ENCODE assay signal across 1 cellular context in the genomic region with DNA sequence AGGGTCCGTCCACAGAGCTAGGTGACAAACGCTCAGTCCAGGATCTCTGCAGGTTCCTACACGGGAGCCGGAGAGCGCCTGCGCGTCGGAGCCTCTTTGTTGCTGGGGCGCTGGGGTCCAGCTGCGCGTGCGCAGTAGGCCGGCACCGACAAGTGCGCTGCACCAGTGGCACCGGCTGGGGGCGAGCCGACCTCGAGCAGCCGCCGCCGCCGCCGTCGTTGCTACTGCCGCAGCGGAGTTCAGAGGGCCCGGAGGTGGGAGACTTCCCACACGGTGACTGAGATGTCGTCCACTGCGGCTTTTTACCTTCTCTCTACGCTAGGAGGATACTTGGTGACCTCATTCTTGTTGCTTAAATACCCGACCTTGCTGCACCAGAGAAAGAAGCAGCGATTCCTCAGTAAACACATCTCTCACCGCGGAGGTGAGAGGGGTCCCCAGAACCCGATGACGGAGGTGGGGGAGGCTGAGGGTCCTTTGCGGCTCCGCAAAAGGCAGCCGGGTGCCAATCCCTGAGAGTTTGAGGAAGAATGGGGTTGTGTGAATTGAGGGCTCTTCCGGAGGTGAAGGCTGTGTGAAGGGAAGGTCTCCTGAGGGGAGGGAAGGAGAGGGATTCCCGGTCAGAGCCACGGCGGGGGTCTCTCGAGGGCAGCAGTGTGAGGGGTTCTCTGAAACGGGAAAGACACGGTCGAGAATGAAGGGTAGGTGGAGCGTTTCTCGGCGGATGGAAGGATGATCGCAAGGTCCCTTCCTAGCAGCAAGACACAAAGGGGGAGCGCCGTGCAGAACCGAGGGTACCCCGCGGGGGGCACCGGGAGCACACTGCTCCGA.
TF ChIP-seq lines count a peak whose summit lies in the region.

A gene (plus strand): TSS at position 184 of the 831 bp plus-strand sequence. CDS start 99 bp downstream, at position 283.

TF ChIP-seq in HepG2, 621 proteins besides CTCF, POLR2A, EP300 and RAD21 (continued from another document and continues in another):
- peak; percentile 83; the same call in 1 of the 2 replicates for TF ChIP-seq ZNF343 (CRISPR knock-in tag; IDR thresholded peaks at IDR 0.05)
- 0 out of 2 replicates have a peak, but pooled peaks have one; percentile 72 for TF ChIP-seq ZNF33B (CRISPR knock-in tag; IDR thresholded peaks at IDR 0.05)
- TF ChIP-seq NR2F2 (IDR thresholded peaks at IDR 0.05; ENCODE audit: borderline replicate concordance, low read depth), result no peak
- TF ChIP-seq ZNF160 (CRISPR knock-in tag; IDR thresholded peaks at IDR 0.05), result peak; percentile 35; the same call in 1 of the 2 replicates
- peak; percentile 79; the same call in 1 of the 2 replicates for TF ChIP-seq ZNF547 (CRISPR knock-in tag; IDR thresholded peaks at IDR 0.05)
- no peak for TF ChIP-seq TAF15 (IDR thresholded peaks at IDR 0.05; ENCODE audit: low read depth, low read length, poor library complexity, severe bottlenecking)
- TF ChIP-seq FOXK2 (IDR thresholded peaks at IDR 0.05), result peak; percentile 19; the same call in 1 of the 2 replicates
- TF ChIP-seq, protein P1, sequence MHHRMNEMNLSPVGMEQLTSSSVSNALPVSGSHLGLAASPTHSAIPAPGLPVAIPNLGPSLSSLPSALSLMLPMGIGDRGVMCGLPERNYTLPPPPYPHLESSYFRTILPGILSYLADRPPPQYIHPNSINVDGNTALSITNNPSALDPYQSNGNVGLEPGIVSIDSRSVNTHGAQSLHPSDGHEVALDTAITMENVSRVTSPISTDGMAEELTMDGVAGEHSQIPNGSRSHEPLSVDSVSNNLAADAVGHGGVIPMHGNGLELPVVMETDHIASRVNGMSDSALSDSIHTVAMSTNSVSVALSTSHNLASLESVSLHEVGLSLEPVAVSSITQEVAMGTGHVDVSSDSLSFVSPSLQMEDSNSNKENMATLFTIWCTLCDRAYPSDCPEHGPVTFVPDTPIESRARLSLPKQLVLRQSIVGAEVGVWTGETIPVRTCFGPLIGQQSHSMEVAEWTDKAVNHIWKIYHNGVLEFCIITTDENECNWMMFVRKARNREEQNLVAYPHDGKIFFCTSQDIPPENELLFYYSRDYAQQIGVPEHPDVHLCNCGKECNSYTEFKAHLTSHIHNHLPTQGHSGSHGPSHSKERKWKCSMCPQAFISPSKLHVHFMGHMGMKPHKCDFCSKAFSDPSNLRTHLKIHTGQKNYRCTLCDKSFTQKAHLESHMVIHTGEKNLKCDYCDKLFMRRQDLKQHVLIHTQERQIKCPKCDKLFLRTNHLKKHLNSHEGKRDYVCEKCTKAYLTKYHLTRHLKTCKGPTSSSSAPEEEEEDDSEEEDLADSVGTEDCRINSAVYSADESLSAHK (CRISPR knock-in tag; IDR thresholded peaks at IDR 0.05; ENCODE audit: borderline replicate concordance), result no peak
- TF ChIP-seq CEBPB (IDR thresholded peaks at IDR 0.05; ENCODE audit: borderline replicate concordance, low read depth, low read length), result no peak
- TF ChIP-seq, protein P2, sequence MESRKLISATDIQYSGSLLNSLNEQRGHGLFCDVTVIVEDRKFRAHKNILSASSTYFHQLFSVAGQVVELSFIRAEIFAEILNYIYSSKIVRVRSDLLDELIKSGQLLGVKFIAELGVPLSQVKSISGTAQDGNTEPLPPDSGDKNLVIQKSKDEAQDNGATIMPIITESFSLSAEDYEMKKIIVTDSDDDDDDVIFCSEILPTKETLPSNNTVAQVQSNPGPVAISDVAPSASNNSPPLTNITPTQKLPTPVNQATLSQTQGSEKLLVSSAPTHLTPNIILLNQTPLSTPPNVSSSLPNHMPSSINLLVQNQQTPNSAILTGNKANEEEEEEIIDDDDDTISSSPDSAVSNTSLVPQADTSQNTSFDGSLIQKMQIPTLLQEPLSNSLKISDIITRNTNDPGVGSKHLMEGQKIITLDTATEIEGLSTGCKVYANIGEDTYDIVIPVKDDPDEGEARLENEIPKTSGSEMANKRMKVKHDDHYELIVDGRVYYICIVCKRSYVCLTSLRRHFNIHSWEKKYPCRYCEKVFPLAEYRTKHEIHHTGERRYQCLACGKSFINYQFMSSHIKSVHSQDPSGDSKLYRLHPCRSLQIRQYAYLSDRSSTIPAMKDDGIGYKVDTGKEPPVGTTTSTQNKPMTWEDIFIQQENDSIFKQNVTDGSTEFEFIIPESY (CRISPR knock-in tag; IDR thresholded peaks at IDR 0.05), result 0 out of 2 replicates have a peak, but pooled peaks have one; percentile 6
- no peak for TF ChIP-seq RBM22 (optimal IDR thresholded peaks at IDR 0.05; ENCODE audit: low read length)
- TF ChIP-seq ZNF543 (CRISPR knock-in tag; IDR thresholded peaks at IDR 0.05), result peak; percentile 87; the same call in 1 of the 2 replicates
- TF ChIP-seq, protein P3, sequence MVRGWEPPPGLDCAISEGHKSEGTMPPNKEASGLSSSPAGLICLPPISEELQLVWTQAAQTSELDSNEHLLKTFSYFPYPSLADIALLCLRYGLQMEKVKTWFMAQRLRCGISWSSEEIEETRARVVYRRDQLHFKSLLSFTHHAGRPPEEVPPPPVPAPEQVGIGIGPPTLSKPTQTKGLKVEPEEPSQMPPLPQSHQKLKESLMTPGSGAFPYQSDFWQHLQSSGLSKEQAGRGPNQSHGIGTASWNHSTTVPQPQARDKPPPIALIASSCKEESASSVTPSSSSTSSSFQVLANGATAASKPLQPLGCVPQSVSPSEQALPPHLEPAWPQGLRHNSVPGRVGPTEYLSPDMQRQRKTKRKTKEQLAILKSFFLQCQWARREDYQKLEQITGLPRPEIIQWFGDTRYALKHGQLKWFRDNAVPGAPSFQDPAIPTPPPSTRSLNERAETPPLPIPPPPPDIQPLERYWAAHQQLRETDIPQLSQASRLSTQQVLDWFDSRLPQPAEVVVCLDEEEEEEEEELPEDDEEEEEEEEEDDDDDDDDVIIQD (CRISPR knock-in tag; IDR thresholded peaks at IDR 0.05; ENCODE audit: low read depth), result peak; percentile 17; the same call in 1 of the 2 replicates
- peak; percentile 70 for TF ChIP-seq THAP11 (CRISPR knock-in tag; IDR thresholded peaks at IDR 0.05)
- TF ChIP-seq ZNF607 (CRISPR knock-in tag; IDR thresholded peaks at IDR 0.05; ENCODE audit: borderline replicate concordance), result no peak
- no peak for TF ChIP-seq ZFAT (CRISPR knock-in tag; conservative IDR thresholded peaks at IDR 0.05)
- TF ChIP-seq KLF15 (CRISPR knock-in tag; IDR thresholded peaks at IDR 0.05; ENCODE audit: borderline replicate concordance), result no peak; the same call in 1 of the 2 replicates
- peak; percentile 81 for TF ChIP-seq GABPB1 (CRISPR knock-in tag; IDR thresholded peaks at IDR 0.05)
- TF ChIP-seq HMGA1 (CRISPR knock-in tag; conservative IDR thresholded peaks at IDR 0.05), result no peak
- TF ChIP-seq GTF2F1 (IDR thresholded peaks at IDR 0.05; ENCODE audit: low read length), result no peak
- no peak; the same call in 1 of the 2 replicates for TF ChIP-seq ZNF256 (CRISPR knock-in tag; conservative IDR thresholded peaks at IDR 0.05)
- peak; percentile 77 for TF ChIP-seq RXRA (CRISPR knock-in tag; IDR thresholded peaks at IDR 0.05)
- TF ChIP-seq PRPF4 (IDR thresholded peaks at IDR 0.05; ENCODE audit: low read depth, low read length, poor library complexity, severe bottlenecking), result no peak
- no peak; the same call in 1 of the 2 replicates for TF ChIP-seq DMAP1 (CRISPR knock-in tag; IDR thresholded peaks at IDR 0.05)
- TF ChIP-seq SIN3B (IDR thresholded peaks at IDR 0.05; ENCODE audit: low read length), result 0 out of 2 replicates have a peak, but pooled peaks have one; percentile 43
- TF ChIP-seq, protein P4, sequence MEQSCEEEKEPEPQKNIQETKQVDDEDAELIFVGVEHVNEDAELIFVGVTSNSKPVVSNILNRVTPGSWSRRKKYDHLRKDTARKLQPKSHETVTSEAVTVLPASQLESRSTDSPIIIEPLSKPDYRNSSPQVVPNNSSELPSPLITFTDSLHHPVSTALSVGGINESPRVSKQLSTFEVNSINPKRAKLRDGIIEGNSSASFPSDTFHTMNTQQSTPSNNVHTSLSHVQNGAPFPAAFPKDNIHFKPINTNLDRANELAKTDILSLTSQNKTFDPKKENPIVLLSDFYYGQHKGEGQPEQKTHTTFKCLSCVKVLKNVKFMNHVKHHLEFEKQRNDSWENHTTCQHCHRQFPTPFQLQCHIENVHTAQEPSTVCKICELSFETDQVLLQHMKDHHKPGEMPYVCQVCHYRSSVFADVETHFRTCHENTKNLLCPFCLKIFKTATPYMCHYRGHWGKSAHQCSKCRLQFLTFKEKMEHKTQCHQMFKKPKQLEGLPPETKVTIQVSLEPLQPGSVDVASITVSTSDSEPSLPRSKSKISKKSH (CRISPR knock-in tag; IDR thresholded peaks at IDR 0.05; ENCODE audit: borderline replicate concordance), result peak; percentile 10; the same call in 1 of the 2 replicates
- no peak for TF ChIP-seq MYNN (CRISPR knock-in tag; IDR thresholded peaks at IDR 0.05; ENCODE audit: low read depth)
- TF ChIP-seq, protein P5, sequence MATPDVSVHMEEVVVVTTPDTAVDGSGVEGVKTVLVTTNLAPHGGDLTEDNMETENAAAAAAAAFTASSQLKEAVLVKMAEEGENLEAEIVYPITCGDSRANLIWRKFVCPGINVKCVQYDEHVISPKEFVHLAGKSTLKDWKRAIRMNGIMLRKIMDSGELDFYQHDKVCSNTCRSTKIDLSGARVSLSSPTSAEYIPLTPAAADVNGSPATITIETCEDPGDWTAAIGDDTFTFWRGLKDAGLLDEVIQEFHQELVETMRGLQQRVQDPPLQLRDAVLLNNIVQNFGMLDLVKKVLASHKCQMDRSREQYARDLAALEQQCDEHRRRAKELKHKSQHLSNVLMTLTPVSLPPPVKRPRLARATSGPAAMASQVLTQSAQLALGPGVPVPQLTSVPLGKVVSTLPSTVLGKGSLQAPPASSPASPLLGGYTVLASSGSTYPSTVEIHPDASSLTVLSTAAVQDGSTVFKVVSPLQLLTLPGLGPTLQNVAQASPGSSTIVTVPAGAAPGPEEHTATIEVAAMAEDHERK (CRISPR knock-in tag; IDR thresholded peaks at IDR 0.05; ENCODE audit: low read depth), result no peak
- TF ChIP-seq NCOA1 (CRISPR knock-in tag; IDR thresholded peaks at IDR 0.05), result 0 out of 2 replicates have a peak, but pooled peaks have one; percentile 12
- 0 out of 2 replicates have a peak, but pooled peaks have one; percentile 88 for TF ChIP-seq ZNF772 (CRISPR knock-in tag; IDR thresholded peaks at IDR 0.05)
- TF ChIP-seq, protein P6, sequence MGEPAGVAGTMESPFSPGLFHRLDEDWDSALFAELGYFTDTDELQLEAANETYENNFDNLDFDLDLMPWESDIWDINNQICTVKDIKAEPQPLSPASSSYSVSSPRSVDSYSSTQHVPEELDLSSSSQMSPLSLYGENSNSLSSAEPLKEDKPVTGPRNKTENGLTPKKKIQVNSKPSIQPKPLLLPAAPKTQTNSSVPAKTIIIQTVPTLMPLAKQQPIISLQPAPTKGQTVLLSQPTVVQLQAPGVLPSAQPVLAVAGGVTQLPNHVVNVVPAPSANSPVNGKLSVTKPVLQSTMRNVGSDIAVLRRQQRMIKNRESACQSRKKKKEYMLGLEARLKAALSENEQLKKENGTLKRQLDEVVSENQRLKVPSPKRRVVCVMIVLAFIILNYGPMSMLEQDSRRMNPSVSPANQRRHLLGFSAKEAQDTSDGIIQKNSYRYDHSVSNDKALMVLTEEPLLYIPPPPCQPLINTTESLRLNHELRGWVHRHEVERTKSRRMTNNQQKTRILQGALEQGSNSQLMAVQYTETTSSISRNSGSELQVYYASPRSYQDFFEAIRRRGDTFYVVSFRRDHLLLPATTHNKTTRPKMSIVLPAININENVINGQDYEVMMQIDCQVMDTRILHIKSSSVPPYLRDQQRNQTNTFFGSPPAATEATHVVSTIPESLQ (CRISPR knock-in tag; conservative IDR thresholded peaks at IDR 0.05), result no peak
- no peak for TF ChIP-seq SMARCE1 (IDR thresholded peaks at IDR 0.05; ENCODE audit: borderline replicate concordance)
- TF ChIP-seq KMT2B (CRISPR knock-in tag; IDR thresholded peaks at IDR 0.05), result peak; percentile 68; the same call in 1 of the 2 replicates
- TF ChIP-seq JUNB (CRISPR knock-in tag; IDR thresholded peaks at IDR 0.05; ENCODE audit: borderline replicate concordance), result no peak
- TF ChIP-seq ZNF235 (CRISPR knock-in tag; IDR thresholded peaks at IDR 0.05; ENCODE audit: borderline replicate concordance), result 0 out of 2 replicates have a peak, but pooled peaks have one; percentile 63
- no peak; the same call in 1 of the 2 replicates for TF ChIP-seq SMC3 (IDR thresholded peaks at IDR 0.05; ENCODE audit: low read length)
- TF ChIP-seq, protein P7, sequence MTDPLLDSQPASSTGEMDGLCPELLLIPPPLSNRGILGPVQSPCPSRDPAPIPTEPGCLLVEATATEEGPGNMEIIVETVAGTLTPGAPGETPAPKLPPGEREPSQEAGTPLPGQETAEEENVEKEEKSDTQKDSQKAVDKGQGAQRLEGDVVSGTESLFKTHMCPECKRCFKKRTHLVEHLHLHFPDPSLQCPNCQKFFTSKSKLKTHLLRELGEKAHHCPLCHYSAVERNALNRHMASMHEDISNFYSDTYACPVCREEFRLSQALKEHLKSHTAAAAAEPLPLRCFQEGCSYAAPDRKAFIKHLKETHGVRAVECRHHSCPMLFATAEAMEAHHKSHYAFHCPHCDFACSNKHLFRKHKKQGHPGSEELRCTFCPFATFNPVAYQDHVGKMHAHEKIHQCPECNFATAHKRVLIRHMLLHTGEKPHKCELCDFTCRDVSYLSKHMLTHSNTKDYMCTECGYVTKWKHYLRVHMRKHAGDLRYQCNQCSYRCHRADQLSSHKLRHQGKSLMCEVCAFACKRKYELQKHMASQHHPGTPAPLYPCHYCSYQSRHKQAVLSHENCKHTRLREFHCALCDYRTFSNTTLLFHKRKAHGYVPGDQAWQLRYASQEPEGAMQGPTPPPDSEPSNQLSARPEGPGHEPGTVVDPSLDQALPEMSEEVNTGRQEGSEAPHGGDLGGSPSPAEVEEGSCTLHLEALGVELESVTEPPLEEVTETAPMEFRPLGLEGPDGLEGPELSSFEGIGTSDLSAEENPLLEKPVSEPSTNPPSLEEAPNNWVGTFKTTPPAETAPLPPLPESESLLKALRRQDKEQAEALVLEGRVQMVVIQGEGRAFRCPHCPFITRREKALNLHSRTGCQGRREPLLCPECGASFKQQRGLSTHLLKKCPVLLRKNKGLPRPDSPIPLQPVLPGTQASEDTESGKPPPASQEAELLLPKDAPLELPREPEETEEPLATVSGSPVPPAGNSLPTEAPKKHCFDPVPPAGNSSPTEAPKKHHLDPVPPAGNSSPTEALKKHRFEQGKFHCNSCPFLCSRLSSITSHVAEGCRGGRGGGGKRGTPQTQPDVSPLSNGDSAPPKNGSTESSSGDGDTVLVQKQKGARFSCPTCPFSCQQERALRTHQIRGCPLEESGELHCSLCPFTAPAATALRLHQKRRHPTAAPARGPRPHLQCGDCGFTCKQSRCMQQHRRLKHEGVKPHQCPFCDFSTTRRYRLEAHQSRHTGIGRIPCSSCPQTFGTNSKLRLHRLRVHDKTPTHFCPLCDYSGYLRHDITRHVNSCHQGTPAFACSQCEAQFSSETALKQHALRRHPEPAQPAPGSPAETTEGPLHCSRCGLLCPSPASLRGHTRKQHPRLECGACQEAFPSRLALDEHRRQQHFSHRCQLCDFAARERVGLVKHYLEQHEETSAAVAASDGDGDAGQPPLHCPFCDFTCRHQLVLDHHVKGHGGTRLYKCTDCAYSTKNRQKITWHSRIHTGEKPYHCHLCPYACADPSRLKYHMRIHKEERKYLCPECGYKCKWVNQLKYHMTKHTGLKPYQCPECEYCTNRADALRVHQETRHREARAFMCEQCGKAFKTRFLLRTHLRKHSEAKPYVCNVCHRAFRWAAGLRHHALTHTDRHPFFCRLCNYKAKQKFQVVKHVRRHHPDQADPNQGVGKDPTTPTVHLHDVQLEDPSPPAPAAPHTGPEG (CRISPR knock-in tag; IDR thresholded peaks at IDR 0.05), result peak; percentile 34; the same call in 1 of the 2 replicates
- peak; percentile 87 for TF ChIP-seq KDM5B (CRISPR knock-in tag; IDR thresholded peaks at IDR 0.05; ENCODE audit: borderline replicate concordance)
- TF ChIP-seq ZSCAN12 (CRISPR knock-in tag; IDR thresholded peaks at IDR 0.05), result peak; percentile 65; the same call in 1 of the 2 replicates
- no peak for TF ChIP-seq REXO4 (CRISPR knock-in tag; IDR thresholded peaks at IDR 0.05; ENCODE audit: borderline replicate concordance)
- peak; percentile 74; the same call in 1 of the 2 replicates for TF ChIP-seq ZNF383 (CRISPR knock-in tag; IDR thresholded peaks at IDR 0.05; ENCODE audit: borderline replicate concordance)
- no peak; the same call in 1 of the 2 replicates for TF ChIP-seq FOXO1 (CRISPR knock-in tag; IDR thresholded peaks at IDR 0.05)
